In genomic region chr21:31108969-31109368, GRCh38 we compare ENCODE assay signal across 10 cellular contexts.
DNase-seq lines count a peak whose midpoint lies in the region; ATAC-seq, FAIRE-seq and TF ChIP-seq lines count a peak whose summit lies in the region.
"Had no signal": no experiment of that assay in that cellular context is flagged by ENCODE, and none has a peak within 500 bp of the region (broad histone marks: within the 10 kb centered on the region; RNA-seq: fewer than 3 reads in every experiment).

No MANE protein-coding gene starts in this region.

- no peak overlapping the region for H3K4me2 ChIP-seq in neuronal stem cell (ENCODE audit: insufficient read depth, low read length, poor library complexity, severe bottlenecking)

- in situ Hi-C loops in ACHN (cut with HindIII; ENCODE audit: low pct_ligation_motif_present, low pct_unique_long_range_greater_than_20kb, low sequenced_read_pairs): no loop called here

- H3K14ac ChIP-seq in neuronal stem cell (ENCODE audit: low read length): no peak overlapping the region

- no peak for TF ChIP-seq POLR2A in GM12891 (IDR thresholded peaks at IDR 0.05; ENCODE audit: low read depth, low read length)

- no peak overlapping the region for H2BK5ac ChIP-seq in neuronal stem cell (ENCODE audit: low read length)

- no peak overlapping the region for H4K91ac ChIP-seq in neuronal stem cell (ENCODE audit: low read depth, low read length, poor library complexity)

- no peak overlapping the region for H3K27ac ChIP-seq in neuronal stem cell (replicated peaks; ENCODE audit: low read length)

- H4K8ac ChIP-seq in neuronal stem cell (ENCODE audit: low read depth, low read length): no peak overlapping the region

- H3K9me3 ChIP-seq in neuronal stem cell (replicated peaks in 1 of 2; ENCODE audit: control insufficient read depth in 2 of 2, insufficient read depth in 1 of 2, low read depth in 1 of 2, low read length in 2 of 2): peaks cover 0 to 5% of the 10 kb centered on the region in 2 donors

- peak; percentile 40 for FAIRE-seq in GM12891 (lab: Jason Lieb, UNC)

- ATAC-seq in HG03039 (IDR thresholded peaks at IDR 0.05; ENCODE audit: unreplicated experiment): no peak

- H2AK5ac ChIP-seq in neuronal stem cell (ENCODE audit: low read depth, low read length): no peak overlapping the region

- no peak overlapping the region for H3K18ac ChIP-seq in neuronal stem cell (ENCODE audit: low read length)

- peaks cover 3 to 7% of the 10 kb centered on the region in 2 donors for H3K4me1 ChIP-seq in neuronal stem cell (ENCODE audit: control insufficient read depth in 2 of 2, insufficient read depth in 1 of 2, low read depth in 1 of 2, low read length in 2 of 2)

- H3K23ac ChIP-seq in neuronal stem cell (ENCODE audit: low read depth, low read length, poor library complexity): no peak overlapping the region

- H2BK15ac ChIP-seq in neuronal stem cell (ENCODE audit: low read length): no peak overlapping the region

- no CpG with 5 or more reads among the region's 4 CpGs for WGBS in neuronal stem cell (ENCODE audit: extremely low coverage in 2 of 2, insufficient read length in 2 of 2, insufficient replicate concordance in 1 of 2), 2 donors

- no peak overlapping the region for H2AFZ ChIP-seq in neuronal stem cell (ENCODE audit: low read length)

- no peak overlapping the region for H2BK12ac ChIP-seq in neuronal stem cell (ENCODE audit: low read length)

- no peak for TF ChIP-seq CTCF in fibroblast of the aortic adventitia (IDR thresholded peaks at IDR 0.05; ENCODE audit: insufficient read depth, low read length)

- H3K27me3 ChIP-seq in neuronal stem cell (ENCODE audit: control insufficient read depth in 3 of 3, insufficient read depth in 3 of 3, low read depth in 1 of 3, low read length in 3 of 3): no peaks in the 10 kb centered on the region

- H3K36me3 ChIP-seq in neuronal stem cell (replicated peaks in 1 of 2; ENCODE audit: control insufficient read depth in 2 of 2, insufficient read depth in 2 of 2, low read length in 2 of 2): no peaks in the 10 kb centered on the region

- DNase-seq in ACHN (peak; percentile 28), GM12891 (ENCODE audit: insufficient read length, low spot score) (no peak), NCI-H460 (ENCODE audit: extremely low read depth, low read depth) (peak; percentile 13), fibroblast of the aortic adventitia (ENCODE audit: low read depth) (peak; percentile 26), SIG-M5 treated with dmso at 0.1 percent for 504 hours (lab: John Stamatoyannopoulos, UW; ENCODE audit: unreplicated experiment) (no peak), neuronal stem cell (ENCODE audit: low spot score) (no peak), mesenteric fat pad (ENCODE audit: low spot score) (no peak)
- DNase-seq: activated T-cell treated with anti-CD3 and anti-CD28 coated beads, Interleukin-2, amount 50 U/mL, for 72 hours had no signal

- no peaks in the 10 kb centered on the region for H3K79me1 ChIP-seq in neuronal stem cell (ENCODE audit: low read depth, low read length)

- H3K4ac ChIP-seq in neuronal stem cell (ENCODE audit: low read length): no peak overlapping the region

- H2BK120ac ChIP-seq in neuronal stem cell (ENCODE audit: low read depth, low read length): no peak overlapping the region

- H3K9ac ChIP-seq in neuronal stem cell (ENCODE audit: low read depth, low read length, poor library complexity): no peak overlapping the region

- H3K4me3 ChIP-seq in fibroblast of the aortic adventitia (ENCODE audit: low read depth, low read length) (no peak overlapping the region), neuronal stem cell (ENCODE audit: low read length in 2 of 2) (no peak overlapping the region)
- H3K4me3 ChIP-seq: skin epidermis had no signal

TF ChIP-seq in GM12891, 5 proteins besides CTCF, POLR2A, EP300 and RAD21:
- TF ChIP-seq SPI1 (IDR thresholded peaks at IDR 0.05; ENCODE audit: low read depth, low read length) (no peak), PAX5 (IDR thresholded peaks at IDR 0.05; ENCODE audit: insufficient read depth, low read length, severe bottlenecking) (no peak), POLR2AphosphoS5 (IDR thresholded peaks at IDR 0.05; ENCODE audit: low read depth, low read length) (no peak), TAF1 (IDR thresholded peaks at IDR 0.05; ENCODE audit: low read depth, low read length) (no peak), POU2F2 (IDR thresholded peaks at IDR 0.05; ENCODE audit: low read depth, low read length) (no peak)

Comparison
In these comparisons a context has a peak if more than half of its experiments do, and no peak if none do; other contexts are left out.
1. DNase-seq: peak in ACHN (single experiment), NCI-H460 (single experiment) and fibroblast of the aortic adventitia (single experiment); none in GM12891 (single experiment), SIG-M5 treated with dmso at 0.1 percent for 504 hours (single experiment), neuronal stem cell (single experiment) and mesenteric fat pad (single experiment).